In the genomic region with DNA sequence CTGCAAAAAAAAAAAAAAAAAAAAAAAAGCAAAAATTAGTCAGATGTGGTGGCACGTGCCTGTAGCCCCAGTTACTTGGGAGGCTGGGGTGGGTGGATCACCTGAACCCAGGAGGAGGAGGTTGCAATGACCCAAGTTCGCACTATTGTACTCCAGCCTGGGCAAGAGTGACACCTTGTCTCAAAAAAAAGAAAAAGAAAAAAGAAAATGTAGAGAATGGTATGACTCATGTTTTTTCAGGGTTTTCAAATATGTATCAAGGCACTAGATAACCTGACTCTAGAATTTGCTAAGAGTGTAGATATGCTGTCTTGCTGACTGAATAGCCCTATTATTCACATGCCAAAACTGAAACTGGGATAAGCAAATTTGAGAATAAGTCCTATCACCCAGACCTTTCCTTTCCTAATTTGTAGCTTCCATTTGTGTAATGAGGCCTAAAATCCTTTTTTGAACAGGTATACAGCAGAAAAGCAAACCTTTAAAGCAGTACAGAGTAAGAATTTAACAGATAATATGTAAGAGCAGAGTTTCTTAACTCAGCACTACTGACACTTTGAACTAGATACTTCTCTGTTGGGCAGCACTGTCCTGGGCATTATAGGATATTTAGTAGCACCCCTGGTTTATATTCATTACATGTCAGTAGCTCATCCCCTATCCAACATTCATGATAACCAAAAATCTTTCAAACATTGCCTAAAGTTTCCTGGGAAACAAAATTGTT, we compare ENCODE assay signal across 10 cellular contexts.
DNase-seq lines count a peak whose midpoint lies in the region; ATAC-seq and TF ChIP-seq lines count a peak whose summit lies in the region.
"Had no signal": no experiment of that assay in that cellular context is flagged by ENCODE, and none has a peak within 500 bp of the region (broad histone marks: within the 10 kb centered on the region; RNA-seq: fewer than 3 reads in every experiment).

No MANE protein-coding gene starts in this region.

- H2BK20ac ChIP-seq in H9 (ENCODE audit: low read depth, low read length, poor library complexity, severe bottlenecking), result no peak overlapping the region

- CTCF ChIA-PET in OCI-LY7 (lab: Charles Lee; ENCODE audit: unreplicated experiment), result no interaction called here

- H2AFZ ChIP-seq in OCI-LY7 (ENCODE audit: low read length), result no peak overlapping the region
- no peak overlapping the region for H2AFZ ChIP-seq in H9 (ENCODE audit: low read length)

- H3K9ac ChIP-seq in H9 (ENCODE audit: extremely low read depth, insufficient read length, low read length), result no peak overlapping the region

- H2AK5ac ChIP-seq in H9 (ENCODE audit: insufficient read length, low read length), result no peak overlapping the region

- H4K20me1 ChIP-seq in OCI-LY7 (ENCODE audit: insufficient read depth, low read length) (no peaks in the 10 kb centered on the region), H9 (ENCODE audit: control insufficient read depth, insufficient read depth, insufficient read length) (no peaks in the 10 kb centered on the region)

- H3K36me3 ChIP-seq in OCI-LY7 (ENCODE audit: insufficient read depth, low read length), result no peaks in the 10 kb centered on the region

- H3K4me1 ChIP-seq in OCI-LY7 (ENCODE audit: insufficient read depth, low read length, poor library complexity, severe bottlenecking) (no peaks in the 10 kb centered on the region), H9 (ENCODE audit: insufficient read depth, low read length) (no peaks in the 10 kb centered on the region)

- H3K9me3 Mint-ChIP-seq in H9, result no peaks in the 10 kb centered on the region
- H3K9me3 Mint-ChIP-seq: activated naive CD8-positive, alpha-beta T cell treated with anti-CD3 and anti-CD28 coated beads, Interleukin-2, amount 10 ng/mL, durations not matched to agents 7 days and 5 days had no signal

- H3K18ac ChIP-seq in H9 (ENCODE audit: insufficient read length, low read depth, low read length), result no peak overlapping the region

- H2BK5ac ChIP-seq in H9 (ENCODE audit: insufficient read length, low read length), result no peak overlapping the region

- H3K14ac ChIP-seq in H9 (ENCODE audit: insufficient read depth, low read length), result no peak overlapping the region

- H3K27ac ChIP-seq in OCI-LY7 (ENCODE audit: low read depth, low read length, poor library complexity, severe bottlenecking) (no peak overlapping the region), H9 (ENCODE audit: insufficient read length, low read depth, low read length) (no peak overlapping the region)

- POLR2A ChIA-PET in OCI-LY7 (lab: Charles Lee), result no interaction called here

- no peaks in the 10 kb centered on the region for H3K79me1 ChIP-seq in H9 (ENCODE audit: insufficient read depth, low read depth, low read length, poor library complexity, severe bottlenecking)

- no peaks in the 10 kb centered on the region for H3K9me3 ChIP-seq in OCI-LY7 (ENCODE audit: low read length)
- H3K9me3 ChIP-seq in H9 (ENCODE audit: control insufficient read depth, low read depth, low read length), result no peaks in the 10 kb centered on the region

- no peak overlapping the region for H3K56ac ChIP-seq in H9 (ENCODE audit: insufficient read length, low read depth, low read length)

- no peak overlapping the region for H3K4me3 Mint-ChIP-seq in H9
- H3K4me3 Mint-ChIP-seq: activated naive CD8-positive, alpha-beta T cell treated with anti-CD3 and anti-CD28 coated beads, Interleukin-2, amount 10 ng/mL, durations not matched to agents 7 days and 5 days had no signal

- H3K79me2 ChIP-seq in OCI-LY7 (ENCODE audit: insufficient read depth, low read depth, low read length), result no peaks in the 10 kb centered on the region
- H3K79me2 ChIP-seq in H9 (ENCODE audit: insufficient read depth, low read length), result no peaks in the 10 kb centered on the region

- no peak overlapping the region for H3K4me3 ChIP-seq in fibroblast of pulmonary artery (replicated peaks; ENCODE audit: low read depth, low read length)
- no peak overlapping the region for H3K4me3 ChIP-seq in OCI-LY7 (ENCODE audit: low read depth, low read length, poor library complexity, severe bottlenecking)
- H3K4me3 ChIP-seq in lower leg skin (ENCODE audit: low read depth, poor library complexity, severe bottlenecking), result no peak overlapping the region

- intact Hi-C loops in OCI-LY7 (cut with micrococcal nuclease; ENCODE audit: unreplicated experiment), result no loop called here
- intact Hi-C loops in lower leg skin (cut with DNase I; ENCODE audit: low total_unique reads), result no loop called here

- no peak overlapping the region for H4K91ac ChIP-seq in H9 (ENCODE audit: insufficient read length, low read depth, low read length)

- no peaks in the 10 kb centered on the region for H3K9me2 ChIP-seq in OCI-LY7 (ENCODE audit: insufficient read depth, low read length)

- no CpG with 5 or more reads among the region's 2 CpGs for WGBS in H9 (ENCODE audit: extremely low coverage, insufficient read length, low lambda C conversion rate)
- 75 to 93% methylated on average over 2 of the region's 2 CpGs for WGBS in lower leg skin, 2 donors

- H3K4me2 ChIP-seq in OCI-LY7 (ENCODE audit: low read length) (no peak overlapping the region), H9 (ENCODE audit: insufficient read depth, insufficient read length, low read length) (no peak overlapping the region)

- no peak for TF ChIP-seq POLR2A in lower leg skin (IDR thresholded peaks at IDR 0.05)

- H3T11ph ChIP-seq in H9 (ENCODE audit: low read length), result no peak overlapping the region

- H3K23ac ChIP-seq in H9 (ENCODE audit: insufficient read length, low read depth, low read length), result no peak overlapping the region

- DNase-seq in GM20000 (ENCODE audit: low spot score), result peak; percentile 30
- DNase-seq in fibroblast of pulmonary artery (ENCODE audit: low read depth), result peak; percentile 30
- DNase-seq in OCI-LY7 (ENCODE audit: low spot score), result no peak
- no peak for DNase-seq in H9
- no peak for DNase-seq in lower leg skin (ENCODE audit: low spot score in 2 of 2)
- DNase-seq: activated naive CD8-positive, alpha-beta T cell treated with anti-CD3 and anti-CD28 coated beads, Interleukin-2, amount 10 ng/mL, durations not matched to agents 7 days and 5 days; NCI-H524; stimulated activated CD4-positive, alpha-beta T cell treated with anti-CD3 and anti-CD28 coated beads, Interleukin-12 subunit alpha, Interleukin-12 subunit beta, amount 100 ng/mL, for 4 hours had no signal

- no TSS peak for BruUV-seq in OCI-LY7 (replicated peaks; lab: Mats Ljungman, UMichigan)

- no peak overlapping the region for H4K5ac ChIP-seq in H9 (ENCODE audit: insufficient read length, low read depth, low read length)

- no peaks in the 10 kb centered on the region for H3K23me2 ChIP-seq in H9 (ENCODE audit: insufficient read length, low read depth, low read length, poor library complexity, severe bottlenecking)

- H3K27me3 Mint-ChIP-seq in H9 (ENCODE audit: low read depth), result no peaks in the 10 kb centered on the region
- H3K27me3 Mint-ChIP-seq: activated naive CD8-positive, alpha-beta T cell treated with anti-CD3 and anti-CD28 coated beads, Interleukin-2, amount 10 ng/mL, durations not matched to agents 7 days and 5 days had no signal

- peak; percentile 84 for ATAC-seq in GM18499 (IDR thresholded peaks at IDR 0.05; ENCODE audit: insufficient read depth, unreplicated experiment)
- peak; percentile 54 for ATAC-seq in HG03571 (IDR thresholded peaks at IDR 0.05; ENCODE audit: unreplicated experiment)

- no peak overlapping the region for H3K4ac ChIP-seq in H9 (ENCODE audit: low read depth, low read length)

- TF ChIP-seq CTCF in GM20000 (IDR thresholded peaks at IDR 0.05; ENCODE audit: extremely low read depth, missing control alignments) (no peak), fibroblast of pulmonary artery (IDR thresholded peaks at IDR 0.05; ENCODE audit: low read length, missing control alignments) (no peak), OCI-LY7 (conservative IDR thresholded peaks at IDR 0.05; ENCODE audit: low read length) (no peak), H9 (conservative IDR thresholded peaks at IDR 0.05) (no peak), lower leg skin (IDR thresholded peaks at IDR 0.05) (no peak)

- H3K27ac Mint-ChIP-seq in H9, result no peak overlapping the region
- H3K27ac Mint-ChIP-seq: activated naive CD8-positive, alpha-beta T cell treated with anti-CD3 and anti-CD28 coated beads, Interleukin-2, amount 10 ng/mL, durations not matched to agents 7 days and 5 days had no signal

- H2BK12ac ChIP-seq in H9 (ENCODE audit: insufficient read length, low read depth, low read length), result no peak overlapping the region

- no peaks in the 10 kb centered on the region for H3K36me3 Mint-ChIP-seq in H9 (ENCODE audit: insufficient read depth in 1 of 3, low read depth in 3 of 3)

- no peaks in the 10 kb centered on the region for H3K4me1 Mint-ChIP-seq in H9

- H4K8ac ChIP-seq in H9 (replicated peaks; ENCODE audit: insufficient read length, low read depth, low read length), result no peak overlapping the region

- H3K27me3 ChIP-seq in H9 (ENCODE audit: insufficient read depth, low read length), result no peaks in the 10 kb centered on the region

- no peak overlapping the region for H2BK120ac ChIP-seq in H9 (ENCODE audit: low read depth, low read length, poor library complexity, severe bottlenecking)

- H2BK15ac ChIP-seq in H9 (ENCODE audit: low read depth, low read length), result no peak overlapping the region

Comparison
In these comparisons a context has a peak if more than half of its experiments do, and no peak if none do; other contexts are left out.
1. DNase-seq: peak in GM20000 (single experiment) and fibroblast of pulmonary artery (single experiment); none in OCI-LY7 (single experiment), H9 (single experiment) and lower leg skin (0 of 2).